In the genomic region with DNA sequence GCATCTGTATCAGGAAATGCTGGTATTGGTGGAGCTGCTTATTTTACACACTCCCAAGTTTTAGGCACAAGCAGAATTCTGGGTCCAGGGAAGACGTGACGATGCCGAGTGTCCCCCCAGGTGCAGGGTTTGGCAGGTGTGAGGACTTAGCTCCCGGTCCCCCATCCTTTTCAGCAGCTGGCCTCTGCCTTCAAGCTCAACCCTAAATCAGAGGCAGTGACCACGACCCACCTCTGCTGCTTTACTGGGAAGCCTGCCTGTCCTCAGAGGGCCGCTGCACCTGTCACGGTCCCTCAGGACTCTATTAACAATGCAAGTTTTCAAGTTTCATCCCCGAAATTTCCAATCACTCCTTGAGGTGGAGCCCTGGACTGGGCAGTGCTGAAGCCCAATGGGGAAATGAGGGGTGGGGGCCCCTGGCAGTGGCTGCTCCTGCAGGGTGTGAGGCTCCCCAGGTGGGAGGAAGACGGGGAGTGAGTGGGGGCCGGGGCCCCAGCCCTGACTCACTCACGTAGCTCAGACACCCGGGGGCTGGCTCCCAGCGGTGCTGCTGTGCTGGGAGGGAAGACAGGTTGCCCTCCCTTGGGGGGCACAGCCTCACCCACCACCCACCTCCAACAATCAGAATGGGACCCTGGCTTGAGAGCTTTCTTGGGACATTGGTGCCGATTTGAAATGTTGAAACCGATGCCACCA, we compare ENCODE assay signal across 23 cellular contexts.
DNase-seq lines count a peak whose midpoint lies in the region; ATAC-seq, FAIRE-seq and TF ChIP-seq lines count a peak whose summit lies in the region.
"Had no signal": no experiment of that assay in that cellular context is flagged by ENCODE, and none has a peak within 500 bp of the region (broad histone marks: within the 10 kb centered on the region; RNA-seq: fewer than 3 reads in every experiment).

No MANE protein-coding gene starts in this region.

- in situ Hi-C loops in HepG2 (cut with HindIII; ENCODE audit: extremely low pct_ligation_motif_present, low pct_unique_long_range_greater_than_20kb): no loop called here

- H3K9ac ChIP-seq in endodermal cell (ENCODE audit: extremely low read depth, low read length, poor library complexity, severe bottlenecking) (no peak overlapping the region), HepG2 (ENCODE audit: insufficient read depth, low read depth, low read length) (no peak overlapping the region)

- H3K4me2 ChIP-seq in HepG2 (ENCODE audit: low read depth, low read length): no peak overlapping the region
- H3K4me2 ChIP-seq: A549; BLaER1 treated with 17β-estradiol and CSF1 and Interleukin-3, amounts not matched to agents 10 nM and 100 nM had no signal

- BruUV-seq in HepG2 (replicated peaks; lab: Mats Ljungman, UMichigan): no TSS peak

- ATAC-seq in left cardiac atrium (no peak), heart right ventricle (no peak), HepG2 (no peak)
- ATAC-seq: A549, HCT116 had no signal

- intact Hi-C loops in left cardiac atrium (cut with DNase I) (loop anchor here (10.0 kb wide), 2 partner anchors 232 to 262 kb away; no protein-coding TSS in a partner anchor), heart right ventricle (cut with DNase I) (loop anchor here in 1 of 10 donors (10.0 kb wide), 1 partner anchor 242 kb away; no protein-coding TSS in a partner anchor), HepG2 (cut with micrococcal nuclease; ENCODE audit: unreplicated experiment) (no loop called here), spleen (cut with DNase I; ENCODE audit: low total_unique reads) (loop anchor here (5.0 kb wide), 1 partner anchor 234 kb away; no protein-coding TSS in a partner anchor), ascending aorta (cut with DNase I) (no loop called here), prostate gland (cut with DNase I) (no loop called here)

- H3K9me3 ChIP-seq in heart right ventricle (no peaks in the 10 kb centered on the region), endodermal cell (ENCODE audit: control insufficient read depth, low read length) (peaks cover 27% of the 10 kb centered on the region), HepG2 (ENCODE audit: low read length) (no peaks in the 10 kb centered on the region), spleen (peaks cover 0 to 5% (median 0%) of the 10 kb centered on the region in 8 donors), ascending aorta (no peaks in the 10 kb centered on the region), prostate gland (no peaks in the 10 kb centered on the region)
- H3K9me3 ChIP-seq: A549; BLaER1 treated with 17β-estradiol and CSF1 and Interleukin-3, amounts not matched to agents 10 nM and 100 nM had no signal

- H3K27me3 Mint-ChIP-seq in endodermal cell (ENCODE audit: insufficient read depth): no peaks in the 10 kb centered on the region
- H3K27me3 Mint-ChIP-seq: CD4-positive, alpha-beta T cell; IgD-negative memory B cell had no signal

- no peak for TF ChIP-seq EP300 in HepG2 (IDR thresholded peaks at IDR 0.05; ENCODE audit: low read depth in 2 of 2, low read length in 2 of 2)
- TF ChIP-seq EP300 in HepG2 (CRISPR knock-in tag; IDR thresholded peaks at IDR 0.05; ENCODE audit: borderline replicate concordance): no peak

- TF ChIP-seq RAD21 in HepG2 (CRISPR knock-in tag; IDR thresholded peaks at IDR 0.05): no peak

- CTCF ChIA-PET in HepG2 (lab: Yijun Ruan, JAX; ENCODE audit: low intra/inter-chr PET ratio, low total read pairs): no interaction called here

- peaks cover 0 to 28% (median 14%) of the 10 kb centered on the region in 9 donors for H3K4me1 ChIP-seq in heart right ventricle
- no peaks in the 10 kb centered on the region for H3K4me1 ChIP-seq in endodermal cell (ENCODE audit: control insufficient read depth, insufficient read depth, low read length)
- H3K4me1 ChIP-seq in HepG2 (ENCODE audit: insufficient read depth, low read length): peaks cover 6% of the 10 kb centered on the region; the same call in 1 of the 2 replicates
- H3K4me1 ChIP-seq in spleen: peaks cover 9 to 36% (median 24%) of the 10 kb centered on the region in 6 donors
- H3K4me1 ChIP-seq in ascending aorta: peaks cover 0 to 3% of the 10 kb centered on the region in 2 donors
- no peaks in the 10 kb centered on the region for H3K4me1 ChIP-seq in prostate gland (replicated peaks)
- H3K4me1 ChIP-seq: A549 had no signal

- no peak for TF ChIP-seq POLR2A in HepG2 (IDR thresholded peaks at IDR 0.05; ENCODE audit: insufficient read depth in 1 of 2, low read depth in 2 of 2, low read length in 2 of 2)
- no peak for TF ChIP-seq POLR2A in spleen (IDR thresholded peaks at IDR 0.05)
- no peak for TF ChIP-seq POLR2A in prostate gland (IDR thresholded peaks at IDR 0.05)

- peak; percentile 17 for DNase-seq in left cardiac atrium
- DNase-seq in heart right ventricle: no peak
- DNase-seq in endodermal cell: peak; percentile 18
- DNase-seq in HepG2 (ENCODE audit: low spot score): no peak
- DNase-seq in spleen: peak; percentile 62
- no peak for DNase-seq in ascending aorta (ENCODE audit: low spot score in 2 of 2)
- DNase-seq in prostate gland (ENCODE audit: low spot score): no peak
- DNase-seq: AML-193; CD4-positive, alpha-beta T cell; NCI-H1092; NCI-H1417 treated with DMSO at 0.1 percent for 48 hours; NCI-H1694 treated with DMSO at 0.1 percent for 48 hours; NCI-H2081; NCI-H2227 treated with DMSO at 0.1 percent for 48 hours; NCI-H69; RPMI8226; SHP77 had no signal

- H3K36me3 ChIP-seq in heart right ventricle (peaks cover 0 to 78% (median 34%) of the 10 kb centered on the region in 9 donors), endodermal cell (ENCODE audit: control insufficient read depth, insufficient read depth, low read length) (peaks cover 79% of the 10 kb centered on the region), HepG2 (replicated peaks in 1 of 2; ENCODE audit: control insufficient read depth in 1 of 2, insufficient read depth in 2 of 2, low read length in 2 of 2) (peaks cover 34 to 69% of the 10 kb centered on the region in 2 experiments), spleen (peaks cover 0 to 74% (median 48%) of the 10 kb centered on the region in 6 donors), ascending aorta (peaks cover under 1 to 11% of the 10 kb centered on the region in 2 donors), prostate gland (no peaks in the 10 kb centered on the region)

- 85 to 88% methylated on average over 15 of the region's 15 CpGs for WGBS in heart right ventricle, 2 donors
- WGBS in endodermal cell (ENCODE audit: insufficient coverage in 1 of 2, insufficient read length in 1 of 2), 2 experiments: 78 to 86% methylated on average over 11 to 15 of the region's 15 CpGs
- 88% methylated on average over 10 of the region's 15 CpGs for WGBS in HepG2 (ENCODE audit: low lambda C conversion rate)
- WGBS in spleen, 5 donors: 84 to 91% (median 85%) methylated on average over 13 to 15 of the region's 15 CpGs
- WGBS in prostate gland: 82% methylated on average over 15 of the region's 15 CpGs

- H2AFZ ChIP-seq in HepG2 (ENCODE audit: low read length): no peak overlapping the region

- no peak overlapping the region for H3K4me3 Mint-ChIP-seq in endodermal cell
- H3K4me3 Mint-ChIP-seq: CD4-positive, alpha-beta T cell; IgD-negative memory B cell had no signal

- peaks cover 74% of the 10 kb centered on the region for H3K36me3 Mint-ChIP-seq in endodermal cell (ENCODE audit: low read depth)

- FAIRE-seq in HepG2 (lab: Jason Lieb, UNC): no peak
- FAIRE-seq: A549, D721Med, GM18507 had no signal

- no peak overlapping the region for H3K27ac Mint-ChIP-seq in endodermal cell
- H3K27ac Mint-ChIP-seq: CD4-positive, alpha-beta T cell had no signal

- no peaks in the 10 kb centered on the region for H4K20me1 ChIP-seq in HepG2 (ENCODE audit: insufficient read depth, low read length)

- no peaks in the 10 kb centered on the region for H3K4me1 Mint-ChIP-seq in endodermal cell

- POLR2A ChIA-PET in HepG2 (lab: Yijun Ruan, JAX): no interaction called here

- no peak overlapping the region for H3K27ac ChIP-seq in heart right ventricle
- no peak overlapping the region for H3K27ac ChIP-seq in endodermal cell (ENCODE audit: low read depth, low read length)
- H3K27ac ChIP-seq in HepG2 (ENCODE audit: extremely low read length, insufficient read depth, low read length): no peak overlapping the region
- H3K27ac ChIP-seq in spleen: no peak overlapping the region
- H3K27ac ChIP-seq in ascending aorta: no peak overlapping the region
- no peak overlapping the region for H3K27ac ChIP-seq in prostate gland
- H3K27ac ChIP-seq: A549; BLaER1 treated with 17β-estradiol and CSF1 and Interleukin-3, amounts not matched to agents 10 nM and 100 nM had no signal

- no peak for TF ChIP-seq CTCF in heart right ventricle (IDR thresholded peaks at IDR 0.05)
- no peak for TF ChIP-seq CTCF in endodermal cell (conservative IDR thresholded peaks at IDR 0.05)
- no peak for TF ChIP-seq CTCF in HepG2 (CRISPR knock-in tag; IDR thresholded peaks at IDR 0.05)
- no peak for TF ChIP-seq CTCF in spleen (IDR thresholded peaks at IDR 0.05 in 8 of 11, conservative IDR thresholded peaks at IDR 0.05 in 3 of 11)
- TF ChIP-seq CTCF in ascending aorta (IDR thresholded peaks at IDR 0.05): no peak
- no peak for TF ChIP-seq CTCF in prostate gland (IDR thresholded peaks at IDR 0.05)

- H3K4me3 ChIP-seq in heart right ventricle: no peak overlapping the region
- no peak overlapping the region for H3K4me3 ChIP-seq in endodermal cell (ENCODE audit: low read length)
- no peak overlapping the region for H3K4me3 ChIP-seq in HepG2 (replicated peaks in 1 of 3; ENCODE audit: insufficient read depth in 1 of 3, low read depth in 2 of 3, low read length in 3 of 3)
- H3K4me3 ChIP-seq in spleen: no peak overlapping the region
- H3K4me3 ChIP-seq in ascending aorta: no peak overlapping the region
- no peak overlapping the region for H3K4me3 ChIP-seq in prostate gland
- H3K4me3 ChIP-seq: A549; BLaER1 treated with 17β-estradiol and CSF1 and Interleukin-3, amounts not matched to agents 10 nM and 100 nM had no signal

- H3K27me3 ChIP-seq in heart right ventricle (no peaks in the 10 kb centered on the region), endodermal cell (ENCODE audit: control insufficient read depth, insufficient read depth, low read length, poor library complexity, severe bottlenecking) (no peaks in the 10 kb centered on the region), HepG2 (ENCODE audit: control insufficient read depth in 1 of 2, insufficient read depth in 2 of 2, low read length in 2 of 2) (no peaks in the 10 kb centered on the region), spleen (replicated peaks in 1 of 7) (no peaks in the 10 kb centered on the region), ascending aorta (no peaks in the 10 kb centered on the region), prostate gland (replicated peaks; ENCODE audit: insufficient read depth) (no peaks in the 10 kb centered on the region)

- no peaks in the 10 kb centered on the region for H3K79me2 ChIP-seq in HepG2 (ENCODE audit: insufficient read depth, low read length)

- peaks cover 22% of the 10 kb centered on the region for H3K9me3 Mint-ChIP-seq in endodermal cell
- H3K9me3 Mint-ChIP-seq: IgD-negative memory B cell had no signal

TF ChIP-seq in HepG2, 621 proteins besides CTCF, POLR2A, EP300 and RAD21:
- TF ChIP-seq AGO2 (optimal IDR thresholded peaks at IDR 0.05; ENCODE audit: low read depth, low read length) (peak; percentile 44), SMAD3 (CRISPR knock-in tag; IDR thresholded peaks at IDR 0.05) (no peak), PHF5A (CRISPR knock-in tag; IDR thresholded peaks at IDR 0.05; ENCODE audit: low read depth, unreplicated experiment) (no peak)

Comparison
In these comparisons a context has a peak if more than half of its experiments do, and no peak if none do; other contexts are left out.
1. DNase-seq: peak in left cardiac atrium (single experiment), endodermal cell (single experiment) and spleen (single experiment); none in heart right ventricle (0 of 2), HepG2 (single experiment), ascending aorta (0 of 2) and prostate gland (single experiment).
2. intact Hi-C loops: an anchor here in left cardiac atrium (10.0 kb wide) and spleen (5.0 kb wide); none called in HepG2, ascending aorta and prostate gland.